Comparison of ENCODE assay signal across 37 cellular contexts in the genomic region with DNA sequence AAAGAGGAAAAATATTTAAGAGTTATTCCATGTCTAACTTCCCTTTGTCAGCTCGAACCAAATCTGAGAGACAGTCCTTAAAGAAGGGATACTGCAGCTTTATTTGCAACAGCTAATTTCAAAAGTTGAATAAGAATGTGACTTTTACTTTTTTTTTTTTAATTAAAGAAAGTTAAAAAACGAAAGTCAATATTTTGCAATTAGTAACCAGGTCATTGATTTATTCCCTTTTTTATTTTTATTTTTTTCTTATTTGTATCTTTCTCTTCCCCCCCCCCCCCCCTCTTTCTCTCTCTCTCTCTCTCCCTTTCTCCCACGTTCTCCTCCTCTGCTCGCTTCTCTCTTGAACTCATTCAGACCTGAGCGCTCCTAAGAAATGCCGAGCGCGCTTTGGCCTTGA.
"Had no signal": no experiment of that assay in that cellular context is flagged by ENCODE, and none has a peak within 500 bp of the region (broad histone marks: within the 10 kb centered on the region; RNA-seq: fewer than 3 reads in every experiment).

No MANE protein-coding gene starts in this region.

- H3K36me3 Mint-ChIP-seq: activated CD4-positive, alpha-beta memory T cell treated with anti-CD3 and anti-CD28 coated beads for 36 hours had no signal

- H3K4me1 ChIP-seq: Peyer's patch had no signal

- H3K4me2 ChIP-seq: KMS-11, SK-N-SH had no signal

- H3K4me3 ChIP-seq: cardiac muscle cell, Peyer's patch, SJSA1 had no signal

- ATAC-seq: activated T-cell treated with anti-CD3 and anti-CD28 coated beads, Interleukin-2, amount 50 U/mL, for 72 hours; activated T-helper 17 cell treated with anti-CD3 and anti-CD28 coated beads, Interleukin-2, amount 50 U/mL, for 72 hours; PC-3 had no signal

- H3K27ac ChIP-seq: cardiac muscle cell, KMS-11, Peyer's patch had no signal

- H3K4me1 Mint-ChIP-seq: activated B cell treated with CpG ODN at 0.5 μM for 24 hours; activated naive CD8-positive, alpha-beta T cell treated with anti-CD3 and anti-CD28 coated beads for 36 hours; activated T-helper 17 cell treated with anti-CD3 and anti-CD28 coated beads, Interleukin-2, amount 50 U/mL, for 72 hours had no signal

- H3K9ac ChIP-seq: KMS-11, SK-N-SH had no signal

- H3K4me3 Mint-ChIP-seq: activated B cell treated with CpG ODN at 0.5 μM for 24 hours; activated CD4-positive, alpha-beta memory T cell treated with anti-CD3 and anti-CD28 coated beads for 36 hours; activated naive CD8-positive, alpha-beta T cell treated with anti-CD3 and anti-CD28 coated beads for 36 hours; activated T-cell treated with anti-CD3 and anti-CD28 coated beads, Interleukin-2, amount 50 U/mL, for 72 hours; activated T-helper 17 cell treated with anti-CD3 and anti-CD28 coated beads, Interleukin-2, amount 50 U/mL, for 72 hours; T-helper 1 cell treated with Interleukin-12 subunit alpha and Interleukin-12 subunit beta and Interleukin-4 antibody, amounts not matched to agents 30 μg/mL and 1 μg/mL, for 36 hours; T-helper 2 cell treated with Interferon-gamma antibody and Interleukin-4, amounts not matched to agents 5 μg/mL and 100 μg/mL, for 36 hours had no signal

- DNase-seq: activated B cell treated with CpG ODN at 0.5 μM for 24 hours; activated CD4-positive, alpha-beta memory T cell treated with anti-CD3 and anti-CD28 coated beads for 36 hours; activated CD4-positive, alpha-beta T cell treated with anti-CD3 and anti-CD28 coated beads for 4 hours; activated CD4-positive, alpha-beta T cell treated with anti-CD3 and anti-CD28 coated beads, Interleukin-2, amount 50 U/mL, for 1 hour; activated CD4-positive, CD25-positive, alpha-beta regulatory T cell treated with anti-CD3 and anti-CD28 coated beads, Interleukin-2, amount 50 U/mL, for 72 hours; activated CD8-positive, alpha-beta memory T cell treated with anti-CD3 and anti-CD28 coated beads, Interleukin-2, amount 50 U/mL, for 48 hours; activated effector memory CD4-positive, alpha-beta T cell treated with anti-CD3 and anti-CD28 coated beads, Interleukin-2, amount 50 U/mL, for 16 hours; activated naive CD4-positive, alpha-beta T cell; activated naive CD4-positive, alpha-beta T cell treated with anti-CD3 and anti-CD28 coated beads, Interleukin-2, amount 50 U/mL, for 16 hours; activated naive CD8-positive, alpha-beta T cell treated with anti-CD3 and anti-CD28 coated beads for 36 hours; activated T-cell treated with anti-CD3 and anti-CD28 coated beads, Interleukin-2, amount 50 U/mL, for 1 hour; activated T-cell treated with anti-CD3 and anti-CD28 coated beads, Interleukin-2, amount 50 U/mL, for 72 hours; amniotic stem cell; aorta; MM.1S; MV-4-11; NCI-H1092; NCI-H1436 treated with DMSO at 0.1 percent for 48 hours; NCI-H1694 treated with DMSO at 0.1 percent for 48 hours; NCI-H2029 treated with DMSO at 0.1 percent for 48 hours; NCI-H2107; NCI-H2171; NCI-H510A; NCI-H526; NCI-H748 treated with DMSO at 0.1 percent for 48 hours; NK-92 treated with Interleukin-12 subunit alpha and Interleukin-12 subunit beta, amount 100 ng/mL, for 24 hours; PC-3; Peyer's patch; RPMI8226; SHP77 treated with DMSO at 0.1 percent for 48 hours; SK-N-SH had no signal

- H3K9me3 ChIP-seq: Peyer's patch, SJSA1, SK-N-SH had no signal

- H3K27me3 Mint-ChIP-seq: activated CD4-positive, alpha-beta memory T cell treated with anti-CD3 and anti-CD28 coated beads for 36 hours; activated naive CD8-positive, alpha-beta T cell treated with anti-CD3 and anti-CD28 coated beads for 36 hours had no signal

- H3K27ac Mint-ChIP-seq: activated B cell treated with CpG ODN at 0.5 μM for 24 hours; activated CD4-positive, alpha-beta memory T cell treated with anti-CD3 and anti-CD28 coated beads for 36 hours; activated naive CD8-positive, alpha-beta T cell treated with anti-CD3 and anti-CD28 coated beads for 36 hours; activated T-cell treated with anti-CD3 and anti-CD28 coated beads, Interleukin-2, amount 50 U/mL, for 72 hours; activated T-helper 17 cell treated with anti-CD3 and anti-CD28 coated beads, Interleukin-2, amount 50 U/mL, for 72 hours; T-helper 1 cell treated with Interleukin-12 subunit alpha and Interleukin-12 subunit beta and Interleukin-4 antibody, amounts not matched to agents 30 μg/mL and 1 μg/mL, for 36 hours; T-helper 2 cell treated with Interferon-gamma antibody and Interleukin-4, amounts not matched to agents 5 μg/mL and 100 μg/mL, for 36 hours had no signal

- H3K27me3 ChIP-seq: cardiac muscle cell, Peyer's patch, SJSA1 had no signal

- H3K9me3 Mint-ChIP-seq: activated B cell treated with CpG ODN at 0.5 μM for 24 hours; activated CD4-positive, alpha-beta memory T cell treated with anti-CD3 and anti-CD28 coated beads for 36 hours; activated naive CD8-positive, alpha-beta T cell treated with anti-CD3 and anti-CD28 coated beads for 36 hours; activated T-cell treated with anti-CD3 and anti-CD28 coated beads, Interleukin-2, amount 50 U/mL, for 72 hours; activated T-helper 17 cell treated with anti-CD3 and anti-CD28 coated beads, Interleukin-2, amount 50 U/mL, for 72 hours; T-helper 1 cell treated with Interleukin-12 subunit alpha and Interleukin-12 subunit beta and Interleukin-4 antibody, amounts not matched to agents 30 μg/mL and 1 μg/mL, for 36 hours; T-helper 2 cell treated with Interferon-gamma antibody and Interleukin-4, amounts not matched to agents 5 μg/mL and 100 μg/mL, for 36 hours had no signal
